Comparison of ENCODE assay signal across 1 cellular context in the genomic region with DNA sequence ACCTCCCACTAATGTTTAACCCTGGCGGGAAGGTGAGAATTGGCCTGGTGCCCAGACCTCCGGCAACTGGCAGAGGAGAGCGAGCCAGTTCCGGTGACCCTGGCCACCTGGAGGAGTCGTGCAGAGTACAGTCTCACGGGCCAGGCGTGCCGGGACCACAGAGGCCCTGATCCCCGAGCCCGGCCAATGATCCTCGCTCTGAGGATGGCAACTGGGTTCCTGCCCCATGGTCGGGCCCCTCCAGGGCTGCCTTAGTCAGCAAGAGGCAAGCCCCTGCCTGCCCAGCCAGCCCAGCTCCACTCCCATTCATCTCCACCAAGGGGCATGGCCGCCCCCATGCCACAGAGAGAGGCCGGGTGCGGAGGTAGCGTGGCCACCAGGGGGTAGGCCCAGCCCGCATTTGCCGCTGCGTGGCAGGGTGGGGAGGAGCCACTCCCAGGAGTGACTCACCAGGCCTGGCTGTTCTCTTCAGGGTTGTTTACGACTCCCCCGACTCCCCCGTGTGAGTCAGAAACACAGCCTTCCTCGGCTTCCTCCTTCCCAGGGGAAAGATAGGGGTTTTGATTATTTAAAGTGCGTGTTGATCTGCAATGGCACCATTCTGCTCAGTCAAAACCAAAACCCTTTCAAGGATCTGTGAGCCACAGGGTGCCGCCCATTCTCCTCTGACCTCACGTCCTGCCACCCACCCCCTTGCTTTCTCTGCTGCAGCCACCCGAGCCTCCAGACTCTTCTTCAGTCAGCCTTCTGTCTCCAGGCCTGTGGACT.
TF ChIP-seq lines count a peak whose summit lies in the region.

A gene with protein sequence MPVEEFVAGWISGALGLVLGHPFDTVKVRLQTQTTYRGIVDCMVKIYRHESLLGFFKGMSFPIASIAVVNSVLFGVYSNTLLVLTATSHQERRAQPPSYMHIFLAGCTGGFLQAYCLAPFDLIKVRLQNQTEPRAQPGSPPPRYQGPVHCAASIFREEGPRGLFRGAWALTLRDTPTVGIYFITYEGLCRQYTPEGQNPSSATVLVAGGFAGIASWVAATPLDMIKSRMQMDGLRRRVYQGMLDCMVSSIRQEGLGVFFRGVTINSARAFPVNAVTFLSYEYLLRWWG (minus strand): TSS at position 611 of the 768 bp plus-strand sequence. CDS start 695 bp downstream, outside the sequence.

TF ChIP-seq in SK-N-SH, 30 proteins besides CTCF, POLR2A, EP300 and RAD21 (continued from another document):
- TF ChIP-seq, protein P1, sequence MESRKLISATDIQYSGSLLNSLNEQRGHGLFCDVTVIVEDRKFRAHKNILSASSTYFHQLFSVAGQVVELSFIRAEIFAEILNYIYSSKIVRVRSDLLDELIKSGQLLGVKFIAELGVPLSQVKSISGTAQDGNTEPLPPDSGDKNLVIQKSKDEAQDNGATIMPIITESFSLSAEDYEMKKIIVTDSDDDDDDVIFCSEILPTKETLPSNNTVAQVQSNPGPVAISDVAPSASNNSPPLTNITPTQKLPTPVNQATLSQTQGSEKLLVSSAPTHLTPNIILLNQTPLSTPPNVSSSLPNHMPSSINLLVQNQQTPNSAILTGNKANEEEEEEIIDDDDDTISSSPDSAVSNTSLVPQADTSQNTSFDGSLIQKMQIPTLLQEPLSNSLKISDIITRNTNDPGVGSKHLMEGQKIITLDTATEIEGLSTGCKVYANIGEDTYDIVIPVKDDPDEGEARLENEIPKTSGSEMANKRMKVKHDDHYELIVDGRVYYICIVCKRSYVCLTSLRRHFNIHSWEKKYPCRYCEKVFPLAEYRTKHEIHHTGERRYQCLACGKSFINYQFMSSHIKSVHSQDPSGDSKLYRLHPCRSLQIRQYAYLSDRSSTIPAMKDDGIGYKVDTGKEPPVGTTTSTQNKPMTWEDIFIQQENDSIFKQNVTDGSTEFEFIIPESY (IDR thresholded peaks at IDR 0.05; ENCODE audit: borderline replicate concordance, low read depth): 0 out of 2 replicates have a peak, but pooled peaks have one; percentile 26
- TF ChIP-seq MEF2A (IDR thresholded peaks at IDR 0.05; ENCODE audit: borderline replicate concordance, low read depth): no peak; the same call in 1 of the 2 replicates
- TF ChIP-seq, protein P2, sequence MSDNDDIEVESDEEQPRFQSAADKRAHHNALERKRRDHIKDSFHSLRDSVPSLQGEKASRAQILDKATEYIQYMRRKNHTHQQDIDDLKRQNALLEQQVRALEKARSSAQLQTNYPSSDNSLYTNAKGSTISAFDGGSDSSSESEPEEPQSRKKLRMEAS (IDR thresholded peaks at IDR 0.05; ENCODE audit: low read depth): peak; percentile 86
- TF ChIP-seq, protein P3, sequence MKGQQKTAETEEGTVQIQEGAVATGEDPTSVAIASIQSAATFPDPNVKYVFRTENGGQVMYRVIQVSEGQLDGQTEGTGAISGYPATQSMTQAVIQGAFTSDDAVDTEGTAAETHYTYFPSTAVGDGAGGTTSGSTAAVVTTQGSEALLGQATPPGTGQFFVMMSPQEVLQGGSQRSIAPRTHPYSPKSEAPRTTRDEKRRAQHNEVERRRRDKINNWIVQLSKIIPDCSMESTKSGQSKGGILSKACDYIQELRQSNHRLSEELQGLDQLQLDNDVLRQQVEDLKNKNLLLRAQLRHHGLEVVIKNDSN (IDR thresholded peaks at IDR 0.05; ENCODE audit: borderline replicate concordance, low read depth): no peak
- TF ChIP-seq RFX5 (IDR thresholded peaks at IDR 0.05; ENCODE audit: low read length): no peak
- TF ChIP-seq, protein P4, sequence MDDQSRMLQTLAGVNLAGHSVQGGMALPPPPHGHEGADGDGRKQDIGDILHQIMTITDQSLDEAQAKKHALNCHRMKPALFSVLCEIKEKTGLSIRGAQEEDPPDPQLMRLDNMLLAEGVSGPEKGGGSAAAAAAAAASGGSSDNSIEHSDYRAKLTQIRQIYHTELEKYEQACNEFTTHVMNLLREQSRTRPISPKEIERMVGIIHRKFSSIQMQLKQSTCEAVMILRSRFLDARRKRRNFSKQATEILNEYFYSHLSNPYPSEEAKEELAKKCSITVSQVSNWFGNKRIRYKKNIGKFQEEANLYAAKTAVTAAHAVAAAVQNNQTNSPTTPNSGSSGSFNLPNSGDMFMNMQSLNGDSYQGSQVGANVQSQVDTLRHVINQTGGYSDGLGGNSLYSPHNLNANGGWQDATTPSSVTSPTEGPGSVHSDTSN (IDR thresholded peaks at IDR 0.05): peak; percentile 58
- TF ChIP-seq TAF1 (IDR thresholded peaks at IDR 0.05; ENCODE audit: borderline replicate concordance, low read depth, low read length): 0 out of 2 replicates have a peak, but pooled peaks have one; percentile 50
- peak; percentile 51; the same call in 1 of the 2 replicates for TF ChIP-seq FOXJ3 (CRISPR knock-in tag; IDR thresholded peaks at IDR 0.05)
- TF ChIP-seq ELF1 (IDR thresholded peaks at IDR 0.05): peak; percentile 37; the same call in 1 of the 2 replicates
- no peak for TF ChIP-seq NRF1 (IDR thresholded peaks at IDR 0.05; ENCODE audit: low read depth, low read length)
- no peak for TF ChIP-seq EZH2phosphoT487 (IDR thresholded peaks at IDR 0.05; ENCODE audit: borderline replicate concordance, low read depth)
- peak; percentile 64 for TF ChIP-seq MXI1 (IDR thresholded peaks at IDR 0.05; ENCODE audit: low read depth, low read length)
- TF ChIP-seq NFIC (IDR thresholded peaks at IDR 0.05; ENCODE audit: borderline replicate concordance): peak; percentile 60
- TF ChIP-seq RXRA (IDR thresholded peaks at IDR 0.05; ENCODE audit: borderline replicate concordance, low read depth): peak; percentile 59; the same call in 1 of the 2 replicates
- TF ChIP-seq, protein P5, sequence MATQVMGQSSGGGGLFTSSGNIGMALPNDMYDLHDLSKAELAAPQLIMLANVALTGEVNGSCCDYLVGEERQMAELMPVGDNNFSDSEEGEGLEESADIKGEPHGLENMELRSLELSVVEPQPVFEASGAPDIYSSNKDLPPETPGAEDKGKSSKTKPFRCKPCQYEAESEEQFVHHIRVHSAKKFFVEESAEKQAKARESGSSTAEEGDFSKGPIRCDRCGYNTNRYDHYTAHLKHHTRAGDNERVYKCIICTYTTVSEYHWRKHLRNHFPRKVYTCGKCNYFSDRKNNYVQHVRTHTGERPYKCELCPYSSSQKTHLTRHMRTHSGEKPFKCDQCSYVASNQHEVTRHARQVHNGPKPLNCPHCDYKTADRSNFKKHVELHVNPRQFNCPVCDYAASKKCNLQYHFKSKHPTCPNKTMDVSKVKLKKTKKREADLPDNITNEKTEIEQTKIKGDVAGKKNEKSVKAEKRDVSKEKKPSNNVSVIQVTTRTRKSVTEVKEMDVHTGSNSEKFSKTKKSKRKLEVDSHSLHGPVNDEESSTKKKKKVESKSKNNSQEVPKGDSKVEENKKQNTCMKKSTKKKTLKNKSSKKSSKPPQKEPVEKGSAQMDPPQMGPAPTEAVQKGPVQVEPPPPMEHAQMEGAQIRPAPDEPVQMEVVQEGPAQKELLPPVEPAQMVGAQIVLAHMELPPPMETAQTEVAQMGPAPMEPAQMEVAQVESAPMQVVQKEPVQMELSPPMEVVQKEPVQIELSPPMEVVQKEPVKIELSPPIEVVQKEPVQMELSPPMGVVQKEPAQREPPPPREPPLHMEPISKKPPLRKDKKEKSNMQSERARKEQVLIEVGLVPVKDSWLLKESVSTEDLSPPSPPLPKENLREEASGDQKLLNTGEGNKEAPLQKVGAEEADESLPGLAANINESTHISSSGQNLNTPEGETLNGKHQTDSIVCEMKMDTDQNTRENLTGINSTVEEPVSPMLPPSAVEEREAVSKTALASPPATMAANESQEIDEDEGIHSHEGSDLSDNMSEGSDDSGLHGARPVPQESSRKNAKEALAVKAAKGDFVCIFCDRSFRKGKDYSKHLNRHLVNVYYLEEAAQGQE (IDR thresholded peaks at IDR 0.05; ENCODE audit: low read depth, low read length): no peak
- TF ChIP-seq GATA2 (CRISPR knock-in tag; IDR thresholded peaks at IDR 0.05): peak; percentile 59
- TF ChIP-seq FOXM1 (IDR thresholded peaks at IDR 0.05; ENCODE audit: low read depth): no peak
- peak; percentile 96; the same call in 1 of the 2 replicates for TF ChIP-seq JUND (IDR thresholded peaks at IDR 0.05)
- TF ChIP-seq YY1 (IDR thresholded peaks at IDR 0.05; ENCODE audit: low read depth): peak; percentile 85; the same call in 1 of the 2 replicates
- no peak for TF ChIP-seq TEAD4 (IDR thresholded peaks at IDR 0.05; ENCODE audit: borderline replicate concordance, insufficient read depth)
